1 cellular context compared by ENCODE assay signal in genomic region chr2:72999729-73000725, GRCh38.
TF ChIP-seq lines count a peak whose summit lies in the region.

No MANE protein-coding gene starts in this region.

TF ChIP-seq in WTC11, 78 proteins besides CTCF, POLR2A, EP300 and RAD21 (continued from another document):
- TF ChIP-seq E2F1 (CRISPR knock-in tag; IDR thresholded peaks at IDR 0.05) (no peak), SMAD3 (CRISPR knock-in tag; IDR thresholded peaks at IDR 0.05; ENCODE audit: borderline replicate concordance) (no peak)
